8 cellular contexts compared by ENCODE assay signal in genomic region chr19:54115071-54116063, GRCh38. TPM values are rescaled to one million over a fixed set of nuclear protein-coding genes. Genes with fewer than 3 reads are reported as not detected.
DNase-seq lines count a peak whose midpoint lies in the region; ATAC-seq, FAIRE-seq and TF ChIP-seq lines count a peak whose summit lies in the region.

PRPF31 (plus strand) TSS chr19:54115754; CDS start chr19:54118279, 2,525 bp downstream.
TFPT (minus strand) TSS chr19:54115657; CDS start chr19:54115269, 388 bp downstream.

- H3K36me3 ChIP-seq in body of pancreas (replicated peaks in 1 of 2; ENCODE audit: insufficient read depth in 1 of 2, low read depth in 2 of 2) (peaks cover 0 to 6% of the 10 kb centered on the region in 2 donors), sigmoid colon (peaks cover 6 to 41% (median 22%) of the 10 kb centered on the region in 4 donors)

- WGBS in body of pancreas, 2 donors, result 0% methylated on average over 52 to 60 of the region's 60 CpGs
- WGBS in sigmoid colon, 2 donors, result 0 to 1% methylated on average over 60 of the region's 60 CpGs

- peak; percentile 72 for FAIRE-seq in TTC549 (lab: Jason Lieb, UNC)

- H3K4me1 ChIP-seq in body of pancreas (peaks cover 27% of the 10 kb centered on the region), sigmoid colon (peaks cover 2 to 29% (median 25%) of the 10 kb centered on the region in 4 donors)

- intact Hi-C loops in body of pancreas (cut with DNase I) (no loop called here), sigmoid colon (cut with DNase I) (loop anchor here (1.0 to 2.0 kb wide), 2 partner anchors 13 to 21 kb away; partner anchors contain the start of genes CNOT3 and NDUFA3)

- H3K27ac ChIP-seq in 22Rv1 (peak within 1 kb of the TSS; percentile 80), body of pancreas (peak within 1 kb of the TSS; percentile 67 to 93 (median 83)), sigmoid colon (peak within 1 kb of the TSS; percentile 87 to 89 (median 88))

- H3K9me3 ChIP-seq in body of pancreas, result no peaks in the 10 kb centered on the region
- no peaks in the 10 kb centered on the region for H3K9me3 ChIP-seq in sigmoid colon

- TF ChIP-seq CTCF in 22Rv1 (IDR thresholded peaks at IDR 0.05) (no peak), body of pancreas (IDR thresholded peaks at IDR 0.05) (peak in 2 of 7 experiments; percentile 13 to 20), sigmoid colon (IDR thresholded peaks at IDR 0.05) (no peak)

- TF ChIP-seq EP300 in sigmoid colon (IDR thresholded peaks at IDR 0.05), result peak in 1 of 4 donors; percentile 15

- peak; percentile 94 for DNase-seq in NCI-H2107 treated with DMSO at 0.1 percent for 48 hours (lab: John Stamatoyannopoulos, UW; ENCODE audit: unreplicated experiment)
- DNase-seq in body of pancreas, result peak; percentile 96 to 98 (median 98)
- peak; percentile 97 for DNase-seq in iPS DF 4.7 (ENCODE audit: extremely low read depth, low spot score)
- peak; percentile 99 for DNase-seq in sigmoid colon

- H3K27me3 ChIP-seq in body of pancreas, result no peaks in the 10 kb centered on the region
- H3K27me3 ChIP-seq in sigmoid colon, result no peaks in the 10 kb centered on the region

- TF ChIP-seq POLR2A in body of pancreas (IDR thresholded peaks at IDR 0.05) (peak in 2 of 3 donors; percentile 80 to 82), sigmoid colon (IDR thresholded peaks at IDR 0.05) (peak; percentile 73 to 77)

- ATAC-seq in GM18520 (IDR thresholded peaks at IDR 0.05; ENCODE audit: unreplicated experiment), result peak; percentile 83
- ATAC-seq in HG03064 (IDR thresholded peaks at IDR 0.05; ENCODE audit: low read depth, unreplicated experiment), result peak; percentile 76
- peak; percentile 95 for ATAC-seq in body of pancreas

- H3K4me3 ChIP-seq in body of pancreas (peak within 1 kb of the TSS; percentile 59 to 69), sigmoid colon (peak within 1 kb of the TSS; percentile 67 to 89 (median 72))

RNA-seq across cellular contexts. Expression of gene PRPF31, which starts in this region (rescaled TPM):
- total RNA-seq in body of pancreas, result 10 to 100 TPM; 17.8 to 24.1 TPM
- total RNA-seq in sigmoid colon, result 10 to 100 TPM; 48.7 to 53.5 (median 51.5) TPM
- 10 to 100 TPM; 25.0 to 60.9 (median 36.6) TPM for polyA plus RNA-seq in sigmoid colon

RNA-seq across cellular contexts. Expression of gene TFPT, which starts in this region (rescaled TPM):
- total RNA-seq in body of pancreas (10 to 100 TPM in 1 of 2 donors, 1 to 10 TPM in 1; 6.5 to 11.9 TPM), sigmoid colon (10 to 100 TPM; 18.2 to 24.7 (median 20.4) TPM)
- polyA plus RNA-seq in sigmoid colon, result 10 to 100 TPM; 22.2 to 28.6 (median 25.2) TPM

Comparison
In these comparisons a context has a peak if more than half of its experiments do, and no peak if none do; other contexts are left out.
1. Peak in every context shown above with its lines: DNase-seq, ATAC-seq, H3K4me3 ChIP-seq and H3K27ac ChIP-seq.